Comparison of ENCODE assay signal across 1 cellular context in genomic region chr1:114219247-114219872, GRCh38.
TF ChIP-seq lines count a peak whose summit lies in the region.

No MANE protein-coding gene starts in this region.

TF ChIP-seq in GM23338, 12 proteins besides CTCF, POLR2A, EP300 and RAD21 (continued from another document):
- TF ChIP-seq ETS1 (IDR thresholded peaks at IDR 0.05) (no peak), JUNB (IDR thresholded peaks at IDR 0.05; ENCODE audit: unreplicated experiment) (no peak), POLR2AphosphoS5 (IDR thresholded peaks at IDR 0.05; ENCODE audit: low read depth) (no peak), ZNF331 (CRISPR knock-in tag; IDR thresholded peaks at IDR 0.05; ENCODE audit: low read depth) (no peak)
